8 cellular contexts compared by ENCODE assay signal in the genomic region with DNA sequence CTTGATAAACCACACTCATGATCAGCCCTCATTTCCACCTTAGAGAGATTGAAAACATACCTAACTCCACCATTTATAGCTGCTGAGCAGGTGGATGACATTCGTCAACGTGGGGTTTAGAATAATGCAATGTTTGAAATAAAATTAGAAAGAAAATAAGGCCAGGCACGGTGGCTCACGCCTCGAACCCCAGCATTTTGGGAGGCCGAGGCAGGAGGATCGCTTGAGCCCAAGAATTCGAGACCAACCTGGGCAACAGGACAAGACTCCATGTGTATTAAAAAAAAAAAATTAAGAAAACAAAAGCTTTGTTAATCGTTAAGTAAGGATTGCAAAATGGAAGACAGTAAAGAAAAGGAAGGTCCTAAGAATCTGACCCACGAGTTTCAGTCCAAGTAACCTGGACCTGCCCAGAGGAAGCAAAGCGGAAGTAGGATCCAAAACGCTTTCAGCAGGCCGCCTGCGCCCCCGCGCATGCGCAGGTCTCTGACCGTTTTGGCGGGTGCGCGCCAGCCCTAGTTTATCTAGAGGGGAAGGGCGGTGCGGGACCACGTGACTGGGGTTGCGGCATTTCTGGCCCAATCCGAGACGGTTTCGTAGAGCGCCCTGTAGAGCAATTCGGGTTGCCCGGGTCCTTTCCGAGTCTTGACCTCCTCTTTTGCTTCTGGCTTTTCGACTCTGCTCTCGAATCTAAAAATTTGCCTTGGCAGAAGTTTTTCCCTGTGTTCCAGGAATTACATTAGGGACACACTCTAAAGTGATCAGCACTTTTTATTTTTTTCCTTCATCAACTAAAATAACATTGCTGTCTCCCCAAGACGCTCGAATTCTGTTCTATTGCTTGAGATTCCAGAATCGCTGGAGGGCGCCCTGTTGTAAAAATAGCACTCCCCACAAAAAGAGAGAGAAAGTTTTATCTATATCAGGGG. TPM values are rescaled to one million over a fixed set of nuclear protein-coding genes. Genes with fewer than 3 reads are reported as not detected.
A peak's percentile ranks its signal among the peaks of the same experiment; 100 is the strongest.
DNase-seq lines count a peak whose midpoint lies in the region; ATAC-seq, FAIRE-seq and TF ChIP-seq lines count a peak whose summit lies in the region.

No MANE protein-coding gene starts in this region.

- FAIRE-seq in A204.1 (lab: Jason Lieb, UNC) = peak; percentile 96

- H3K9me3 ChIP-seq in lung (ENCODE audit: control insufficient read depth in 2 of 2, insufficient read depth in 1 of 2, low read length in 1 of 2) = no peaks in the 10 kb centered on the region

- 18% methylated on average over 38 of the region's 38 CpGs for WGBS in lung, 2 donors

- peak; percentile 89 for DNase-seq in NCI-H748 treated with DMSO at 0.1 percent for 48 hours (lab: John Stamatoyannopoulos, UW)
- DNase-seq in activated CD8-positive, alpha-beta memory T cell treated with anti-CD3 and anti-CD28 coated beads for 1 hour (ENCODE audit: extremely low read depth in 1 of 2, low read depth in 1 of 2) = peak; percentile 77 to 82
- peak; percentile 80 for DNase-seq in effector CD8-positive, alpha-beta T cell (lab: John Stamatoyannopoulos, UW)
- peak; percentile 97 for DNase-seq in lung (ENCODE audit: low spot score)
- peak; percentile 67 to 86 (median 80) for DNase-seq in stimulated activated CD4-positive, alpha-beta T cell treated with anti-CD3 and anti-CD28 coated beads, TNF-alpha, amount 100 ng/mL, for 4 hours (ENCODE audit: low read depth in 3 of 3)

- H3K36me3 ChIP-seq in lung (ENCODE audit: control insufficient read depth in 2 of 2, insufficient read depth in 2 of 2, low read length in 2 of 2) = no peaks in the 10 kb centered on the region

- peak; percentile 14 for TF ChIP-seq CTCF in lung (IDR thresholded peaks at IDR 0.05; ENCODE audit: control extremely low read depth, extremely low read depth)

- H3K27me3 ChIP-seq in lung (ENCODE audit: control insufficient read depth, insufficient read depth) = no peaks in the 10 kb centered on the region

- H3K27ac ChIP-seq in lung (ENCODE audit: low read depth in 1 of 2, low read length in 1 of 2) = peak overlapping the region; percentile 47 to 88

- no peaks in the 10 kb centered on the region for H3K4me1 ChIP-seq in lung (ENCODE audit: control insufficient read depth in 2 of 2, insufficient read depth in 2 of 2, low read length in 2 of 2)

- ATAC-seq in GM18861 (IDR thresholded peaks at IDR 0.05; ENCODE audit: unreplicated experiment) (peak; percentile 84), HG03175 (IDR thresholded peaks at IDR 0.05; ENCODE audit: unreplicated experiment) (peak; percentile 97), lung (ENCODE audit: insufficient read depth, low FRiP score) (peak; percentile 94)

- H3K4me3 ChIP-seq in lung = no peak overlapping the region

RNA-seq across cellular contexts. Expression of gene ANP32E, which starts 22.5 kb away (rescaled TPM):
- 10 to 100 TPM; 28.6 to 37.7 TPM for total RNA-seq in lung
- 10 to 100 TPM; 20.8 to 39.1 TPM for polyA plus RNA-seq in lung

RNA-seq across cellular contexts. Expression of gene CA14, which starts 44.1 kb away (rescaled TPM):
- under 1 TPM; 0.14 to 0.40 TPM for total RNA-seq in lung
- under 1 TPM; 0.19 to 0.30 TPM for polyA plus RNA-seq in lung

RNA-seq across cellular contexts. Expression of gene APH1A, which starts 55.4 kb away (rescaled TPM):
- 100 to 1,000 TPM in 1 of 2 donors, 10 to 100 TPM in 1; 95.0 to 142 TPM for total RNA-seq in lung
- 100 to 1,000 TPM; 128 to 164 TPM for polyA plus RNA-seq in lung

RNA-seq across cellular contexts. Expression of gene C1orf54, which starts 59.2 kb away (rescaled TPM):
- 10 to 100 TPM in 1 of 2 donors, 1 to 10 TPM in 1; 7.0 to 39.6 TPM for total RNA-seq in lung
- 10 to 100 TPM in 1 of 2 donors, 1 to 10 TPM in 1; 9.7 to 21.3 TPM for polyA plus RNA-seq in lung
